Comparison of ENCODE assay signal across 8 cellular contexts in the genomic region with DNA sequence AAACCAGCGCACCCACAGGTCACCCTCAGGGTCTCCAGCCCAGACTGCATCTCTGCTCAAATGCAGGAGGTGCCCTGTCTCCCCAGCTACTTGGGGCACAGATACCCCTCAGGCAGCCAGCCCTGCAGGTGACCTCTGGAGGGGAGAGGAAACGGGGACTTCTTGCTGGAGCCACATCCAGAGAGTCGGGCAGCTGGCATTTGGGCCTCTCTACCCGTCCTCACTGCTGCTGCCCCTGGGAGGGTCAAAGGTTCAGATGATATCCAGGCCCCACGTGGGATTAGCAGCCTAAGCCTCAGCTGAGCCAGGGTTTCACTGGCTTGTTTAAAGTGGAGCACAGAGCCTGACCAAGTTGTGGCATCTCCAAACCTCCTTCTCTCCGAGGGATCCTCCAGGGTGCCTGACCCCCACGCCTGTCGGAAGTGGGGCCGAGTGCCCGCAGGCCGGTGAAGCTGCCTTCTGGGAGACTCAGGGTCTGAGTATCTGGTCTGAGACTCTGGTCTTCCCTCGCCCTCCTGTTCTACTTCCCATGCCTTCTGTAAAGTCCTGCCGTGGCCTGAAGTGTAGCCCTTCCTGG. TPM values are rescaled to one million over a fixed set of nuclear protein-coding genes. Genes with fewer than 3 reads are reported as not detected.
A peak's percentile ranks its signal among the peaks of the same experiment; 100 is the strongest.
DNase-seq lines count a peak whose midpoint lies in the region; ATAC-seq, FAIRE-seq and TF ChIP-seq lines count a peak whose summit lies in the region.

No MANE protein-coding gene starts in this region.

- peak; percentile 10 for TF ChIP-seq POLR2A in GM19193 (IDR thresholded peaks at IDR 0.05; ENCODE audit: extremely low read depth, insufficient read depth, insufficient read length)

- WGBS in small intestine, 3 donors: 59 to 62% (median 60%) methylated on average over 13 of the region's 13 CpGs

- FAIRE-seq in small intestine (lab: Jason Lieb, UNC): no peak

- peaks cover 24% of the 10 kb centered on the region for H3K9me3 Mint-ChIP-seq in glutamatergic neuron (ENCODE audit: unreplicated experiment)

- peaks cover 25% of the 10 kb centered on the region for H3K27me3 Mint-ChIP-seq in glutamatergic neuron (ENCODE audit: unreplicated experiment)

- no peak overlapping the region for H3K27ac ChIP-seq in WERI-Rb-1
- H3K27ac ChIP-seq in small intestine (ENCODE audit: low read depth in 1 of 2, low read length in 1 of 2): peak overlapping the region; percentile 38 to 89

- H3K4me3 Mint-ChIP-seq in glutamatergic neuron (ENCODE audit: unreplicated experiment): peak overlapping the region; percentile 25

- H3K4me3 ChIP-seq in WERI-Rb-1 (ENCODE audit: low read depth, low read length): no peak overlapping the region
- peak overlapping the region in 1 of 2 donors; percentile 75 for H3K4me3 ChIP-seq in small intestine (ENCODE audit: low read depth in 1 of 2, low read length in 2 of 2)

- TF ChIP-seq CTCF in WERI-Rb-1 (IDR thresholded peaks at IDR 0.05; ENCODE audit: low read depth, low read length) (no peak), glutamatergic neuron (IDR thresholded peaks at IDR 0.05; ENCODE audit: partially characterized antibody, unreplicated experiment) (no peak)

- H3K4me1 Mint-ChIP-seq in glutamatergic neuron (ENCODE audit: low read depth, unreplicated experiment): peaks cover 53% of the 10 kb centered on the region

- H3K27me3 ChIP-seq in WERI-Rb-1 (ENCODE audit: insufficient read depth, low read depth, severe bottlenecking) (no peaks in the 10 kb centered on the region), small intestine (ENCODE audit: control insufficient read depth in 2 of 2, insufficient read depth in 2 of 2, low read length in 2 of 2) (no peaks in the 10 kb centered on the region)

- no peak for ATAC-seq in GM19467 (IDR thresholded peaks at IDR 0.05; ENCODE audit: unreplicated experiment)
- no peak for ATAC-seq in GM18868 (IDR thresholded peaks at IDR 0.05; ENCODE audit: unreplicated experiment)

- no peaks in the 10 kb centered on the region for H3K9me3 ChIP-seq in WERI-Rb-1 (ENCODE audit: severe bottlenecking)
- H3K9me3 ChIP-seq in small intestine (ENCODE audit: control insufficient read depth, low read depth): no peaks in the 10 kb centered on the region

- no peaks in the 10 kb centered on the region for H3K36me3 Mint-ChIP-seq in glutamatergic neuron (ENCODE audit: unreplicated experiment)

- H3K36me3 ChIP-seq in WERI-Rb-1 (no peaks in the 10 kb centered on the region), small intestine (ENCODE audit: control insufficient read depth in 2 of 2, insufficient read depth in 2 of 2, low read length in 2 of 2) (no peaks in the 10 kb centered on the region)

- DNase-seq in WERI-Rb-1: peak; percentile 56
- no peak for DNase-seq in glutamatergic neuron
- no peak for DNase-seq in small intestine
- DNase-seq in activated CD8-positive, alpha-beta memory T cell treated with anti-CD3 and anti-CD28 coated beads, Interleukin-2, amount 50 U/mL, for 4 hours: no peak
- DNase-seq in AML-193 (lab: John Stamatoyannopoulos, UW): no peak

- peaks cover 0 to 6% of the 10 kb centered on the region in 2 donors for H3K4me1 ChIP-seq in small intestine (ENCODE audit: control insufficient read depth in 2 of 2, insufficient read depth in 1 of 2, low read depth in 1 of 2, low read length in 1 of 2)

- no peak overlapping the region for H3K27ac Mint-ChIP-seq in glutamatergic neuron (ENCODE audit: unreplicated experiment)

RNA-seq across cellular contexts. Expression of gene RASA3, which starts 2.2 kb away (rescaled TPM):
- total RNA-seq in glutamatergic neuron (ENCODE audit: unreplicated experiment): 15.2 TPM
- 1 to 10 TPM; 2.0 to 7.2 (median 6.5) TPM for polyA plus RNA-seq in small intestine

RNA-seq across cellular contexts. Expression of gene CFAP97D2, which starts 48.8 kb away (rescaled TPM):
- total RNA-seq in glutamatergic neuron (ENCODE audit: unreplicated experiment): not detected
- polyA plus RNA-seq in small intestine: not detected
